In the genomic region with DNA sequence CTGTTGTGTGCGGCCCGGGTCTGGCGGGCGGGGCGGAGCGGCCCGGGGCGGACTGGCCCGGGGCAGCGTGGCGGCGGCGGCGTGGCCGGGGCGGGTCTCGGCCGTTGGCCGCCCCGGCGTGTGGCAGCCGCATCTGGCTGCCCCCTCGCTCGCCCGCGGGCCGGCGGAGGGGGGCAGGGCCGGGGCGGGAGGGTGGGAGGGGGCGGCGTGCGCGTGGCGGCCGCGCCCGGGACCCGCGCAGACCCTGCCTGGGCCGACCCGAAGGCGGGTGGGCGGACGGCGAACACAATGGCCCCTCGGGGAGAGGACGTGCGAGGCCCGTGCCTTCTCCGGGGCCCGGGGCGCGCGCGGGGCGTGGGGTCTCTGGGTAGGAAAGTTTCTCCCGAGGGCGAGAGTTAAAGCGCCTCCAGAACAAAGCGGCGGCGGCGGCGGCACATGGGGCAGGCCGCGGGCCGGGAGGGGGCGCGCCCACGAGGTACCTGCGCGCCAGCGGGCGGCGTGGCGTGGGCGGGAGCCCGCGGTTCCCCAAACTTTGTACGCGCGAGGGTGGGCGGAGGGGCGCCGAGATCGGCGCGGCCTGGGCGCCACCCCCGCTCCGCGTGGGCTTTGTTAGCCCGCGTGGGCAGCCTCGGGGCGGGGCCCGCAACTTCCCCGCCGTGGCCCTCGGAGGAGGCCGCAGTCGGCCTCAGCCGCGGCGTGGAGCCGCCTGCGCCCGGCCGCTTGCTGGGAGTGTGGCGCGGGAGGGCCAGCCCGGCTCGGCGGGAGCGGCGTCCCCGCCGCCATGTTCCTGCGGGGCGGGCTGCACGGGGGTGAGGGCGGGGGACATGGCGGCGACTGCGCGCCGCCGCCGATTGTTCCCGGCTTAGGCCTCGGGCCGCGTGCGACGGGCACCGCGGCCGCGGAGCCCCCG, we compare ENCODE assay signal across 8 cellular contexts. TPM values are rescaled to one million over a fixed set of nuclear protein-coding genes. Genes with fewer than 3 reads are reported as not detected.
DNase-seq lines count a peak whose midpoint lies in the region; ATAC-seq, FAIRE-seq and TF ChIP-seq lines count a peak whose summit lies in the region.

No MANE protein-coding gene starts in this region.

- no peaks in the 10 kb centered on the region for H3K9me3 ChIP-seq in CD4-positive, alpha-beta T cell (ENCODE audit: control insufficient read depth, low read length)
- no peaks in the 10 kb centered on the region for H3K9me3 ChIP-seq in HepG2 (ENCODE audit: low read length)

- peak overlapping the region; percentile 50 for H3K27ac ChIP-seq in CD4-positive, alpha-beta T cell (ENCODE audit: low read depth, low read length)
- peak overlapping the region; percentile 89 for H3K27ac ChIP-seq in HepG2 (ENCODE audit: extremely low read length, insufficient read depth, low read length)

- TF ChIP-seq CTCF in CD4-positive, alpha-beta T cell (IDR thresholded peaks at IDR 0.05) = no peak
- TF ChIP-seq CTCF in HepG2 (CRISPR knock-in tag; IDR thresholded peaks at IDR 0.05) = no peak; the same call in 1 of the 2 replicates

- H3K79me2 ChIP-seq in HepG2 (ENCODE audit: insufficient read depth, low read length) = peaks cover 43% of the 10 kb centered on the region

- H3K4me1 ChIP-seq in HepG2 (ENCODE audit: insufficient read depth, low read length) = peaks cover 44% of the 10 kb centered on the region

- peak overlapping the region; percentile 78 to 88 (median 82) for H3K4me3 ChIP-seq in HepG2 (replicated peaks in 1 of 3; ENCODE audit: insufficient read depth in 1 of 3, low read depth in 2 of 3, low read length in 3 of 3)

- H2AFZ ChIP-seq in HepG2 (ENCODE audit: low read length) = no peak overlapping the region

- intact Hi-C loops in CD4-positive, alpha-beta T cell (cut with DNase I, micrococcal nuclease) = loop anchor here (2.0 kb wide), 2 partner anchors 35 to 51 kb away; a partner anchor contains a TSS
- intact Hi-C loops in HepG2 (cut with micrococcal nuclease; ENCODE audit: unreplicated experiment) = loop anchor here (2.0 kb wide), 2 partner anchors 15 to 59 kb away; no protein-coding TSS in a partner anchor

- H3K27me3 Mint-ChIP-seq in CD4-positive, alpha-beta T cell = no peaks in the 10 kb centered on the region
- no peaks in the 10 kb centered on the region for H3K27me3 Mint-ChIP-seq in central memory CD8-positive, alpha-beta T cell

- peaks cover 45% of the 10 kb centered on the region for H3K4me1 Mint-ChIP-seq in CD4-positive, alpha-beta T cell (ENCODE audit: low read depth)
- H3K4me1 Mint-ChIP-seq in central memory CD8-positive, alpha-beta T cell = peaks cover 14% of the 10 kb centered on the region

- H3K4me3 Mint-ChIP-seq in CD4-positive, alpha-beta T cell = peak overlapping the region; percentile 74
- peak overlapping the region; percentile 98 for H3K4me3 Mint-ChIP-seq in central memory CD8-positive, alpha-beta T cell

- peaks cover 48% of the 10 kb centered on the region for H3K36me3 Mint-ChIP-seq in CD4-positive, alpha-beta T cell (ENCODE audit: low read depth)
- H3K36me3 Mint-ChIP-seq in central memory CD8-positive, alpha-beta T cell (ENCODE audit: insufficient read depth) = peaks cover 22% of the 10 kb centered on the region

- no peak overlapping the region for H3K27ac Mint-ChIP-seq in CD4-positive, alpha-beta T cell
- H3K27ac Mint-ChIP-seq in central memory CD8-positive, alpha-beta T cell (ENCODE audit: low read depth) = peak overlapping the region; percentile 82

- POLR2A ChIA-PET in CD4-positive, alpha-beta T cell (lab: Charles Lee) = interaction anchor here (2.1 to 2.2 kb wide), 2 partner anchors 35 to 51 kb away, joined by 9 to 11 read pairs; a partner anchor contains a TSS
- POLR2A ChIA-PET in HepG2 (lab: Yijun Ruan, JAX) = interaction anchor here (1.4 kb wide), 1 partner anchor 24 kb away, joined by 3 read pairs; no protein-coding TSS in a partner anchor

- H3K27me3 ChIP-seq in CD4-positive, alpha-beta T cell (ENCODE audit: control insufficient read depth, insufficient read depth, low read length) = no peaks in the 10 kb centered on the region
- H3K27me3 ChIP-seq in HepG2 (ENCODE audit: control insufficient read depth in 1 of 2, insufficient read depth in 2 of 2, low read length in 2 of 2) = peaks cover 0 to 16% of the 10 kb centered on the region in 2 experiments; a peak in 4 of 5 replicates

- CTCF ChIA-PET in CD4-positive, alpha-beta T cell (lab: Charles Lee) = no interaction called here
- CTCF ChIA-PET in HepG2 (lab: Yijun Ruan, JAX; ENCODE audit: low intra/inter-chr PET ratio, low total read pairs) = no interaction called here

- TSS peak; percentile 79 for BruUV-seq in HepG2 (replicated peaks; lab: Mats Ljungman, UMichigan)

- H3K9me3 Mint-ChIP-seq in CD4-positive, alpha-beta T cell = no peaks in the 10 kb centered on the region
- H3K9me3 Mint-ChIP-seq in central memory CD8-positive, alpha-beta T cell = no peaks in the 10 kb centered on the region

- DNase-seq in CD4-positive, alpha-beta T cell = peak; percentile 44 to 71 (median 56)
- peak; percentile 68 for DNase-seq in activated CD4-positive, alpha-beta T cell treated with anti-CD3 and anti-CD28 coated beads for 1 hour
- peak; percentile 47 for DNase-seq in central memory CD8-positive, alpha-beta T cell (ENCODE audit: low spot score in 2 of 2)
- no peak for DNase-seq in HepG2 (ENCODE audit: low spot score)
- peak; percentile 73 for DNase-seq in stimulated activated CD4-positive, alpha-beta T cell treated with anti-CD3 and anti-CD28 coated beads, Interleukin-4, amount 100 ng/mL, for 24 hours
- DNase-seq in DMS114 treated with DMSO at 0.1 percent for 48 hours (lab: John Stamatoyannopoulos, UW; ENCODE audit: unreplicated experiment) = no peak

- peak; percentile 40 to 60; a peak in 2 of 4 replicates for TF ChIP-seq POLR2A in HepG2 (IDR thresholded peaks at IDR 0.05; ENCODE audit: insufficient read depth in 1 of 2, low read depth in 2 of 2, low read length in 2 of 2)

- in situ Hi-C loops in HepG2 (cut with HindIII; ENCODE audit: extremely low pct_ligation_motif_present, low pct_unique_long_range_greater_than_20kb) = no loop called here

- peaks cover 5 to 38% of the 10 kb centered on the region in 2 experiments; a peak in 4 of 5 replicates for H3K36me3 ChIP-seq in HepG2 (replicated peaks in 1 of 2; ENCODE audit: control insufficient read depth in 1 of 2, insufficient read depth in 2 of 2, low read length in 2 of 2)

- peak overlapping the region; percentile 95 for H3K9ac ChIP-seq in HepG2 (ENCODE audit: insufficient read depth, low read depth, low read length)

- ATAC-seq in CD4-positive, alpha-beta T cell (ENCODE audit: poor library complexity) = peak; percentile 60
- ATAC-seq in GM19455 (IDR thresholded peaks at IDR 0.05; ENCODE audit: unreplicated experiment) (peak; percentile 36), HG03565 (IDR thresholded peaks at IDR 0.05; ENCODE audit: unreplicated experiment) (peak; percentile 26), HepG2 (peak; percentile 70)
- ATAC-seq in central memory CD8-positive, alpha-beta T cell (replicated peaks; ENCODE audit: extremely low read depth, poor library complexity, severe bottlenecking) = peak; percentile 64

- no peak for FAIRE-seq in HepG2 (lab: Jason Lieb, UNC)

- 1% methylated on average over 17 of the region's 141 CpGs for WGBS in HepG2 (ENCODE audit: low lambda C conversion rate)

- 0 out of 2 replicates have a peak, but pooled peaks have one; percentile 14 for TF ChIP-seq RAD21 in HepG2 (CRISPR knock-in tag; IDR thresholded peaks at IDR 0.05)

- peaks cover 44% of the 10 kb centered on the region for H4K20me1 ChIP-seq in HepG2 (ENCODE audit: insufficient read depth, low read length)

- no peak for TF ChIP-seq EP300 in HepG2 (IDR thresholded peaks at IDR 0.05; ENCODE audit: low read depth in 2 of 2, low read length in 2 of 2)
- no peak for TF ChIP-seq EP300 in HepG2 (CRISPR knock-in tag; IDR thresholded peaks at IDR 0.05; ENCODE audit: borderline replicate concordance)

- peak overlapping the region; percentile 56 for H3K4me2 ChIP-seq in HepG2 (ENCODE audit: low read depth, low read length)

RNA-seq across cellular contexts. Expression of a gene that starts 0.8 kb away (rescaled TPM):
- total RNA-seq in CD4-positive, alpha-beta T cell = 1 to 10 TPM; 6.0 to 6.6 TPM
- 0.73 and 12.3 TPM in 2 replicates for total RNA-seq in HepG2 (2016; rRNA removed; fragmentation: Illumina TruSeq; extraction: Trizol)
- 1.0 and 1.1 TPM in 2 replicates for total RNA-seq in HepG2 (2016; cell fraction: cytosol; rRNA removed; fragmentation: Illumina TruSeq; extraction: Trizol; ENCODE audit: low read depth)
- 0.51 and 10.4 TPM in 2 replicates for total RNA-seq in HepG2 (2016; cell fraction: insoluble cytoplasmic fraction; rRNA removed; fragmentation: Illumina TruSeq; extraction: Trizol)
- 1.2 TPM in 2 replicates for total RNA-seq in HepG2 (2016; cell fraction: membrane; rRNA removed; fragmentation: Illumina TruSeq; extraction: Trizol)
- total RNA-seq in HepG2 (2016; cell fraction: nucleus; rRNA removed; fragmentation: Illumina TruSeq; extraction: Trizol) = 55.1 and 55.2 TPM in 2 replicates
- polyA plus RNA-seq in HepG2 (2011; rRNA removed) = 2.0 and 2.5 TPM in 2 replicates
- 0.23 and 0.53 TPM in 2 replicates for polyA plus RNA-seq in HepG2 (2011; cell fraction: cytosol; rRNA removed)
- 3.3 and 5.4 TPM in 2 replicates for polyA plus RNA-seq in HepG2 (2011; cell fraction: nucleus; rRNA removed)
- 2.2 and 3.0 TPM in 2 replicates for polyA plus RNA-seq in HepG2 (2012)
- polyA plus RNA-seq in HepG2 (2016; cell fraction: cytosol; fragmentation: Illumina TruSeq; extraction: Trizol; ENCODE audit: low read depth) = 0.89 and 1.3 TPM in 2 replicates
- polyA plus RNA-seq in HepG2 (2016; cell fraction: insoluble cytoplasmic fraction; fragmentation: Illumina TruSeq; extraction: Trizol; ENCODE audit: low read depth) = 0.40 and 0.74 TPM in 2 replicates
- 1.1 and 1.3 TPM in 2 replicates for polyA plus RNA-seq in HepG2 (2016; cell fraction: membrane; fragmentation: Illumina TruSeq; extraction: Trizol; ENCODE audit: low read depth)
- 8.4 and 8.8 TPM in 2 replicates for polyA plus RNA-seq in HepG2 (2016; cell fraction: nucleus; fragmentation: Illumina TruSeq; extraction: Trizol; ENCODE audit: insufficient read depth, low read depth)
- 8.9 and 26.4 TPM in 2 replicates for polyA minus RNA-seq in HepG2 (2011; rRNA and poly(A)+ RNA removed; ENCODE audit: low replicate concordance)
- 0.59 and 1.4 TPM in 2 replicates for polyA minus RNA-seq in HepG2 (2011; cell fraction: cytosol; rRNA and poly(A)+ RNA removed)
- polyA minus RNA-seq in HepG2 (2011; cell fraction: nucleus; rRNA and poly(A)+ RNA removed) = 159 and 193 TPM in 2 replicates

RNA-seq across cellular contexts. Expression of a gene that starts 50.2 kb away (rescaled TPM):
- not detected for total RNA-seq in CD4-positive, alpha-beta T cell
- total RNA-seq in HepG2 (2016; rRNA removed; fragmentation: Illumina TruSeq; extraction: Trizol) = 0.02 TPM in 1 of 2 replicates, not detected in the other
- 0.18 and 0.51 TPM in 2 replicates for total RNA-seq in HepG2 (2016; cell fraction: cytosol; rRNA removed; fragmentation: Illumina TruSeq; extraction: Trizol; ENCODE audit: low read depth)
- not detected in 2 replicates for total RNA-seq in HepG2 (2016; cell fraction: insoluble cytoplasmic fraction; rRNA removed; fragmentation: Illumina TruSeq; extraction: Trizol)
- total RNA-seq in HepG2 (2016; cell fraction: membrane; rRNA removed; fragmentation: Illumina TruSeq; extraction: Trizol) = not detected in 2 replicates
- total RNA-seq in HepG2 (2016; cell fraction: nucleus; rRNA removed; fragmentation: Illumina TruSeq; extraction: Trizol) = 0.12 TPM in 1 of 2 replicates, not detected in the other
- polyA plus RNA-seq in HepG2 (2011; rRNA removed) = 0.07 and 0.21 TPM in 2 replicates
- polyA plus RNA-seq in HepG2 (2011; cell fraction: cytosol; rRNA removed) = 0.19 and 0.22 TPM in 2 replicates
- not detected in 2 replicates for polyA plus RNA-seq in HepG2 (2011; cell fraction: nucleus; rRNA removed)
- polyA plus RNA-seq in HepG2 (2012) = 0.23 TPM in 1 of 2 replicates, not detected in the other
- polyA plus RNA-seq in HepG2 (2016; cell fraction: cytosol; fragmentation: Illumina TruSeq; extraction: Trizol; ENCODE audit: low read depth) = not detected in 2 replicates
- not detected in 2 replicates for polyA plus RNA-seq in HepG2 (2016; cell fraction: insoluble cytoplasmic fraction; fragmentation: Illumina TruSeq; extraction: Trizol; ENCODE audit: low read depth)
- not detected in 2 replicates for polyA plus RNA-seq in HepG2 (2016; cell fraction: membrane; fragmentation: Illumina TruSeq; extraction: Trizol; ENCODE audit: low read depth)
- polyA plus RNA-seq in HepG2 (2016; cell fraction: nucleus; fragmentation: Illumina TruSeq; extraction: Trizol; ENCODE audit: insufficient read depth, low read depth) = not detected in 2 replicates
- 0.42 and 370 TPM in 2 replicates for polyA minus RNA-seq in HepG2 (2011; rRNA and poly(A)+ RNA removed; ENCODE audit: low replicate concordance)
- not detected in 2 replicates for polyA minus RNA-seq in HepG2 (2011; cell fraction: cytosol; rRNA and poly(A)+ RNA removed)
- 0.25 and 0.39 TPM in 2 replicates for polyA minus RNA-seq in HepG2 (2011; cell fraction: nucleus; rRNA and poly(A)+ RNA removed)

Comparison
In these comparisons a context has a peak if more than half of its experiments do, and no peak if none do; other contexts are left out.
1. DNase-seq: peak in CD4-positive, alpha-beta T cell (10 of 10), activated CD4-positive, alpha-beta T cell treated with anti-CD3 and anti-CD28 coated beads for 1 hour (single experiment), central memory CD8-positive, alpha-beta T cell (2 of 2) and stimulated activated CD4-positive, alpha-beta T cell treated with anti-CD3 and anti-CD28 coated beads, Interleukin-4, amount 100 ng/mL, for 24 hours (single experiment); none in HepG2 (single experiment) and DMS114 treated with DMSO at 0.1 percent for 48 hours (single experiment).
2. Peak in every context shown above with its lines, with median percentiles within 50 percentile points of each other: ATAC-seq.